In the genomic region with DNA sequence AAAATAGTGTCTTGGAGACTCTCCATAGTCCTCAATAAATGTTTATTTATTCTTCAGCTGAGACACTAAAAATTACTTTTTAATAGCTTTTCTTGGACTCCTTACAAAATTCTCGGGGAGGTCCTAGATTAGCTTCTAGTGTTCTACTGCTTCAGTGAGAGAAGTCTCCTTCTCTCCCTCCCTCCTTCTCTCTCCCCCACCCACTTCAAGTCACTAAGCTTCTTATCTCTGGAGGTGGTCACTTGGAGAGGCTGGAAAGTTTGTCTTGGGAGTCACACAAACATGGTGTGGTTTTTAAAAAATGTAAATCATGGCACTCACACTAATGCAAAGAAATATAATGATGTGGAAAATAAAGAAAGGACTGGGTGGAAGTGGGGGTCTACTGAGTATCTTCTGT, we compare ENCODE assay signal across 21 cellular contexts.
"Had no signal": no experiment of that assay in that cellular context is flagged by ENCODE, and none has a peak within 500 bp of the region (broad histone marks: within the 10 kb centered on the region; RNA-seq: fewer than 3 reads in every experiment).

No MANE protein-coding gene starts in this region.

- H3K27me3 ChIP-seq: body of pancreas, right lobe of liver, testis, upper lobe of right lung had no signal

- DNase-seq: activated CD4-positive, alpha-beta memory T cell treated with anti-CD3 and anti-CD28 coated beads, Interleukin-2, amount 10 ng/mL, durations not matched to agents 7 days and 5 days; activated CD4-positive, alpha-beta T cell treated with anti-CD3 and anti-CD28 coated beads for 36 hours; activated effector memory CD4-positive, alpha-beta T cell treated with Interleukin-2 at 50 U/mL for 16 hours; activated naive CD4-positive, alpha-beta T cell treated with anti-CD3 and anti-CD28 coated beads, Interleukin-2, amount 50 U/mL, for 16 hours; activated T-cell treated with anti-CD3 and anti-CD28 coated beads, Interleukin-2, amount 50 U/mL, for 24 hours; body of pancreas; central memory CD4-positive, alpha-beta T cell; cortex of kidney; effector CD4-positive, alpha-beta T cell; naive thymus-derived CD8-positive, alpha-beta T cell; occipital lobe; right lobe of liver; stimulated activated naive CD8-positive, alpha-beta T cell treated with anti-CD3 and anti-CD28 coated beads, Interleukin-15, amount 100 ng/mL, for 72 hours; SW 1271; testis; upper lobe of right lung had no signal

- H3K9me3 Mint-ChIP-seq: activated CD4-positive, alpha-beta memory T cell treated with anti-CD3 and anti-CD28 coated beads, Interleukin-2, amount 10 ng/mL, durations not matched to agents 7 days and 5 days; T-helper 2 cell treated with Interferon-gamma antibody and Interleukin-4, amounts not matched to agents 5 μg/mL and 100 μg/mL, for 36 hours had no signal

- FAIRE-seq: endothelial cell of umbilical vein, frontal cortex, islet of Langerhans had no signal

- H3K9me3 ChIP-seq: body of pancreas, prostate gland, right lobe of liver, testis, upper lobe of right lung had no signal

- H3K27ac Mint-ChIP-seq: activated CD4-positive, alpha-beta memory T cell treated with anti-CD3 and anti-CD28 coated beads, Interleukin-2, amount 10 ng/mL, durations not matched to agents 7 days and 5 days; activated CD4-positive, alpha-beta T cell treated with anti-CD3 and anti-CD28 coated beads for 36 hours; activated T-cell treated with anti-CD3 and anti-CD28 coated beads, Interleukin-2, amount 50 U/mL, for 24 hours; naive thymus-derived CD8-positive, alpha-beta T cell; stimulated activated naive CD8-positive, alpha-beta T cell treated with anti-CD3 and anti-CD28 coated beads, Interleukin-15, amount 100 ng/mL, for 72 hours; T-helper 2 cell treated with Interferon-gamma antibody and Interleukin-4, amounts not matched to agents 5 μg/mL and 100 μg/mL, for 36 hours had no signal

- H3K4me3 Mint-ChIP-seq: activated CD4-positive, alpha-beta memory T cell treated with anti-CD3 and anti-CD28 coated beads, Interleukin-2, amount 10 ng/mL, durations not matched to agents 7 days and 5 days; activated CD4-positive, alpha-beta T cell treated with anti-CD3 and anti-CD28 coated beads for 36 hours; activated T-cell treated with anti-CD3 and anti-CD28 coated beads, Interleukin-2, amount 50 U/mL, for 24 hours; naive thymus-derived CD8-positive, alpha-beta T cell; stimulated activated naive CD8-positive, alpha-beta T cell treated with anti-CD3 and anti-CD28 coated beads, Interleukin-15, amount 100 ng/mL, for 72 hours; T-helper 2 cell treated with Interferon-gamma antibody and Interleukin-4, amounts not matched to agents 5 μg/mL and 100 μg/mL, for 36 hours had no signal

- H3K4me1 ChIP-seq: body of pancreas, prostate gland, right lobe of liver had no signal

- H3K27me3 Mint-ChIP-seq: activated CD4-positive, alpha-beta memory T cell treated with anti-CD3 and anti-CD28 coated beads, Interleukin-2, amount 10 ng/mL, durations not matched to agents 7 days and 5 days; activated CD4-positive, alpha-beta T cell treated with anti-CD3 and anti-CD28 coated beads for 36 hours; activated T-cell treated with anti-CD3 and anti-CD28 coated beads, Interleukin-2, amount 50 U/mL, for 24 hours; stimulated activated naive CD8-positive, alpha-beta T cell treated with anti-CD3 and anti-CD28 coated beads, Interleukin-15, amount 100 ng/mL, for 72 hours had no signal

- H3K4me1 Mint-ChIP-seq: activated CD4-positive, alpha-beta memory T cell treated with anti-CD3 and anti-CD28 coated beads, Interleukin-2, amount 10 ng/mL, durations not matched to agents 7 days and 5 days; activated CD4-positive, alpha-beta T cell treated with anti-CD3 and anti-CD28 coated beads for 36 hours; naive thymus-derived CD8-positive, alpha-beta T cell; stimulated activated naive CD8-positive, alpha-beta T cell treated with anti-CD3 and anti-CD28 coated beads, Interleukin-15, amount 100 ng/mL, for 72 hours had no signal

- H3K36me3 ChIP-seq: prostate gland, right lobe of liver, upper lobe of right lung had no signal

- H3K27ac ChIP-seq: body of pancreas, prostate gland, right lobe of liver, upper lobe of right lung had no signal

- H3K4me3 ChIP-seq: body of pancreas, prostate gland, right lobe of liver, testis, upper lobe of right lung had no signal
